10 cellular contexts compared by ENCODE assay signal in genomic region chr4:180060159-180060889, GRCh38.
DNase-seq lines count a peak whose midpoint lies in the region; ATAC-seq and TF ChIP-seq lines count a peak whose summit lies in the region.
"Had no signal": no experiment of that assay in that cellular context is flagged by ENCODE, and none has a peak within 500 bp of the region (broad histone marks: within the 10 kb centered on the region; RNA-seq: fewer than 3 reads in every experiment).

No MANE protein-coding gene starts in this region.

- 0 out of 2 replicates have a peak, but pooled peaks cover 4% of the 10 kb centered on the region for H3K79me2 ChIP-seq in KMS-11 (ENCODE audit: insufficient read depth, low read depth)

- peak overlapping the region; percentile 90 for H2AFZ ChIP-seq in KMS-11 (ENCODE audit: low read depth)

- intact Hi-C loops in ascending aorta (cut with DNase I), result no loop called here
- intact Hi-C loops in testis (cut with DNase I; ENCODE audit: low total_unique reads), result no loop called here

- H3K9ac ChIP-seq in KMS-11, result peak overlapping the region; percentile 62; the same call in 1 of the 2 replicates

- DNase-seq in Caki2 (ENCODE audit: low read depth) (peak; percentile 35), ascending aorta (ENCODE audit: low spot score in 2 of 2) (no peak), left kidney (ENCODE audit: low read depth, low spot score) (peak; percentile 60), NCI-H345 treated with DMSO at 0.1 percent for 48 hours (lab: John Stamatoyannopoulos, UW; ENCODE audit: unreplicated experiment) (no peak), testis (no peak)

- H3K9me3 ChIP-seq in ascending aorta (no peaks in the 10 kb centered on the region), testis (no peaks in the 10 kb centered on the region)
- H3K9me3 ChIP-seq: pancreas, SJSA1 had no signal

- H3K4me3 ChIP-seq in KMS-11 (IDR thresholded peaks at IDR 0.05; ENCODE audit: insufficient read depth, low read depth, low read length) (peak overlapping the region; percentile 37), ascending aorta (peak overlapping the region; percentile 71 to 72), testis (no peak overlapping the region)
- H3K4me3 ChIP-seq: SJSA1 had no signal

- TF ChIP-seq CTCF in KMS-11 (conservative IDR thresholded peaks at IDR 0.05; ENCODE audit: low read depth, low read length) (no peak), ascending aorta (IDR thresholded peaks at IDR 0.05) (no peak), testis (IDR thresholded peaks at IDR 0.05) (no peak)

- in situ Hi-C loops in Caki2 (cut with HindIII; ENCODE audit: low pct_unique_long_range_greater_than_20kb, low sequenced_read_pairs), result no loop called here

- H3K36me3 ChIP-seq in KMS-11 (ENCODE audit: insufficient read depth), result no peaks in the 10 kb centered on the region; the same call in 1 of the 2 replicates
- H3K36me3 ChIP-seq in ascending aorta, result no peaks in the 10 kb centered on the region
- H3K36me3 ChIP-seq in testis (ENCODE audit: low read depth, missing control alignments), result no peaks in the 10 kb centered on the region
- H3K36me3 ChIP-seq: pancreas, SJSA1 had no signal

- H3K27me3 ChIP-seq in KMS-11 (ENCODE audit: insufficient read depth, low read depth) (no peaks in the 10 kb centered on the region), ascending aorta (no peaks in the 10 kb centered on the region), testis (no peaks in the 10 kb centered on the region)

- ATAC-seq in HG03457 (IDR thresholded peaks at IDR 0.05; ENCODE audit: unreplicated experiment) (no peak), GM19397 (IDR thresholded peaks at IDR 0.05; ENCODE audit: unreplicated experiment) (no peak)

- peak overlapping the region; percentile 63; the same call in 1 of the 2 replicates for H3K27ac ChIP-seq in KMS-11
- no peak overlapping the region for H3K27ac ChIP-seq in ascending aorta
- no peak overlapping the region for H3K27ac ChIP-seq in testis
- H3K27ac ChIP-seq: SJSA1 had no signal

- peak overlapping the region; percentile 80 for H3K4me2 ChIP-seq in KMS-11

- TF ChIP-seq POLR2A in testis (IDR thresholded peaks at IDR 0.05), result no peak

- H3K4me1 ChIP-seq in KMS-11 (ENCODE audit: low read depth, poor library complexity, severe bottlenecking) (peaks cover 35% of the 10 kb centered on the region), ascending aorta (peaks cover 0 to 5% of the 10 kb centered on the region in 2 donors), testis (peaks cover 14% of the 10 kb centered on the region)
- H3K4me1 ChIP-seq: pancreas had no signal

- 19% methylated on average over 6 of the region's 6 CpGs for whole genome bisulfite sequencing in testis, 2 donors

- H4K20me1 ChIP-seq in KMS-11 (ENCODE audit: insufficient read depth), result no peaks in the 10 kb centered on the region

Comparison
In these comparisons a context has a peak if more than half of its experiments do, and no peak if none do; other contexts are left out.
1. DNase-seq: peak in Caki2 (single experiment) and left kidney (single experiment); none in ascending aorta (0 of 2), NCI-H345 treated with DMSO at 0.1 percent for 48 hours (single experiment) and testis (single experiment).
2. H3K4me3 ChIP-seq: peak in KMS-11 (single experiment) and ascending aorta (2 of 2); none in testis (0 of 2).